In the genomic region with DNA sequence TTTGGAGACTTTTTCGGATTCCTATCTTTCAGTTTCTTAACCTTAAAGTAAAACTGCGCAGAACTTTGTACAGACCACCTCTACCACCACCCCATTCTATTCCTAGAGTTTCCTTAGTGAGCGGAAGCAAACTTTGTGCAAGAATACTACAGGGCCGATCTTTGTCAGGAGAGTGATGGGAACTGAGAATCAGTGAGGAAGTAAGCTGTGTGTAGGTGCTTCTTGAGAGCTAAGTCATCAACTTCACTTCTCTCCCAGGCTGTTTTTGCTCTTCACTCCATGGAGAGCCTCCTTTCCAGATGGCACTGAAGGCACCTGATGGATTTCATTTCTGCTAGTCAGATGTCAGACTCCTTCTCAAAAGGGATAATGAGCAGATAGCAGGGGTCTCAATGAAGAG, we compare ENCODE assay signal across 15 cellular contexts.
"Had no signal": no experiment of that assay in that cellular context is flagged by ENCODE, and none has a peak within 500 bp of the region (broad histone marks: within the 10 kb centered on the region; RNA-seq: fewer than 3 reads in every experiment).

No MANE protein-coding gene starts in this region.

- H3K4me2 ChIP-seq: smooth muscle cell had no signal

- H3K9me3 Mint-ChIP-seq: memory B cell, naive B cell had no signal

- H3K4me3 Mint-ChIP-seq: activated T-cell treated with anti-CD3 and anti-CD28 coated beads, Interleukin-2, amount 50 U/mL, for 72 hours; memory B cell; naive B cell had no signal

- ATAC-seq: activated naive CD4-positive, alpha-beta T cell treated with anti-CD3 and anti-CD28 coated beads, Interleukin-2, amount 50 U/mL, for 72 hours; activated T-cell treated with anti-CD3 and anti-CD28 coated beads, Interleukin-2, amount 50 U/mL, for 72 hours; mucosa of descending colon had no signal

- H3K9me3 ChIP-seq: adrenal gland, mucosa of descending colon, pancreas, thoracic aorta, upper lobe of left lung had no signal

- H3K36me3 Mint-ChIP-seq: activated naive CD4-positive, alpha-beta T cell treated with anti-CD3 and anti-CD28 coated beads, Interleukin-2, amount 50 U/mL, for 72 hours; memory B cell; naive B cell had no signal

- H3K27ac ChIP-seq: adrenal gland, pancreas, thoracic aorta, upper lobe of left lung had no signal

- H3K27me3 Mint-ChIP-seq: memory B cell, naive B cell had no signal

- H3K4me3 ChIP-seq: adrenal gland, mucosa of descending colon, pancreas, smooth muscle cell, thoracic aorta, upper lobe of left lung had no signal

- H3K27me3 ChIP-seq: adrenal gland, pancreas, upper lobe of left lung had no signal

- H3K36me3 ChIP-seq: adrenal gland, pancreas, thoracic aorta, upper lobe of left lung had no signal

- H3K4me1 ChIP-seq: upper lobe of left lung had no signal

- H3K27ac Mint-ChIP-seq: activated naive CD4-positive, alpha-beta T cell treated with anti-CD3 and anti-CD28 coated beads, Interleukin-2, amount 50 U/mL, for 72 hours; activated T-cell treated with anti-CD3 and anti-CD28 coated beads, Interleukin-2, amount 50 U/mL, for 72 hours; memory B cell had no signal

- DNase-seq: activated CD4-positive, alpha-beta T cell treated with anti-CD3 and anti-CD28 coated beads for 1 hour; activated CD4-positive, alpha-beta T cell treated with anti-CD3 and anti-CD28 coated beads, Interleukin-2, amount 50 U/mL, for 4 hours; activated gamma-delta T cell; activated T-cell treated with anti-CD3 and anti-CD28 coated beads, Interleukin-2, amount 50 U/mL, for 72 hours; adrenal gland; mucosa of descending colon; naive B cell; pancreas; stimulated activated CD4-positive, alpha-beta T cell treated with anti-CD3 and anti-CD28 coated beads, Interleukin-4, amount 100 ng/mL, for 1 hour; T1000; upper lobe of left lung had no signal
